In genomic region chr5:14142856-14143508, GRCh38 we compare ENCODE assay signal across 1 cellular context.
TF ChIP-seq lines count a peak whose summit lies in the region.

Gene TRIO, plus strand, starts transcription at chr5:14143342. Its CDS starts 384 bp downstream, at chr5:14143726.

TF ChIP-seq in HepG2, 621 proteins besides CTCF, POLR2A, EP300 and RAD21 (continued from another document and continues in another):
- TF ChIP-seq ZNF800 (CRISPR knock-in tag; IDR thresholded peaks at IDR 0.05): 0 out of 2 replicates have a peak, but pooled peaks have one; percentile 28
- TF ChIP-seq KAT7 (CRISPR knock-in tag; IDR thresholded peaks at IDR 0.05; ENCODE audit: borderline replicate concordance): peak; percentile 51; the same call in 1 of the 2 replicates
- TF ChIP-seq ZNF629 (CRISPR knock-in tag; conservative IDR thresholded peaks at IDR 0.05): no peak; the same call in 1 of the 2 replicates
- TF ChIP-seq ZNF121 (CRISPR knock-in tag; IDR thresholded peaks at IDR 0.05): no peak
- TF ChIP-seq ZNF709 (CRISPR knock-in tag; IDR thresholded peaks at IDR 0.05): 0 out of 2 replicates have a peak, but pooled peaks have one; percentile 27
- TF ChIP-seq HNF1A (IDR thresholded peaks at IDR 0.05; ENCODE audit: low read depth): no peak
- TF ChIP-seq HNF1A (CRISPR knock-in tag; IDR thresholded peaks at IDR 0.05; ENCODE audit: borderline replicate concordance): peak; percentile 18; the same call in 1 of the 2 replicates
- TF ChIP-seq KMT2A (CRISPR knock-in tag; IDR thresholded peaks at IDR 0.05): peak; percentile 81
- TF ChIP-seq ZNF567 (CRISPR knock-in tag; IDR thresholded peaks at IDR 0.05; ENCODE audit: borderline replicate concordance): no peak
- no peak for TF ChIP-seq HIVEP1 (CRISPR knock-in tag; IDR thresholded peaks at IDR 0.05)
- TF ChIP-seq ZSCAN21 (CRISPR knock-in tag; IDR thresholded peaks at IDR 0.05; ENCODE audit: borderline replicate concordance): no peak
- no peak for TF ChIP-seq CC2D1A (CRISPR knock-in tag; IDR thresholded peaks at IDR 0.05)
- TF ChIP-seq TBX2 (CRISPR knock-in tag; IDR thresholded peaks at IDR 0.05; ENCODE audit: borderline replicate concordance): peak; percentile 57; the same call in 1 of the 2 replicates
- 0 out of 2 replicates have a peak, but pooled peaks have one; percentile 31 for TF ChIP-seq HES4 (CRISPR knock-in tag; IDR thresholded peaks at IDR 0.05; ENCODE audit: borderline replicate concordance)
- TF ChIP-seq PRDM4 (CRISPR knock-in tag; IDR thresholded peaks at IDR 0.05; ENCODE audit: borderline replicate concordance): no peak
- TF ChIP-seq SP1 (IDR thresholded peaks at IDR 0.05): no peak
- peak; percentile 56 for TF ChIP-seq SP1 (CRISPR knock-in tag; IDR thresholded peaks at IDR 0.05)
- peak; percentile 72; the same call in 1 of the 2 replicates for TF ChIP-seq ARID4A (CRISPR knock-in tag; IDR thresholded peaks at IDR 0.05; ENCODE audit: borderline replicate concordance)
- peak; percentile 47; the same call in 1 of the 2 replicates for TF ChIP-seq SP5 (CRISPR knock-in tag; IDR thresholded peaks at IDR 0.05; ENCODE audit: borderline replicate concordance, low read depth)
- no peak for TF ChIP-seq ZBTB39 (CRISPR knock-in tag; IDR thresholded peaks at IDR 0.05)
- TF ChIP-seq KAT8 (CRISPR knock-in tag; IDR thresholded peaks at IDR 0.05): peak; percentile 51
- TF ChIP-seq ZNF782 (CRISPR knock-in tag; IDR thresholded peaks at IDR 0.05; ENCODE audit: borderline replicate concordance): peak; percentile 57; the same call in 1 of the 2 replicates
- TF ChIP-seq FOXA3 (CRISPR knock-in tag; IDR thresholded peaks at IDR 0.05): 0 out of 2 replicates have a peak, but pooled peaks have one; percentile 31
- TF ChIP-seq GPN1 (CRISPR knock-in tag; IDR thresholded peaks at IDR 0.05; ENCODE audit: borderline replicate concordance): no peak
- no peak for TF ChIP-seq RARG (CRISPR knock-in tag; IDR thresholded peaks at IDR 0.05; ENCODE audit: low read depth)
- no peak for TF ChIP-seq THRA (CRISPR knock-in tag; IDR thresholded peaks at IDR 0.05; ENCODE audit: borderline replicate concordance)
- TF ChIP-seq CSRNP2 (CRISPR knock-in tag; conservative IDR thresholded peaks at IDR 0.05; ENCODE audit: low read depth): no peak
- TF ChIP-seq AGO2 (optimal IDR thresholded peaks at IDR 0.05; ENCODE audit: low read depth, low read length): peak; percentile 40
- TF ChIP-seq ZNF329 (CRISPR knock-in tag; IDR thresholded peaks at IDR 0.05; ENCODE audit: low read depth): peak; percentile 38; the same call in 1 of the 2 replicates
- TF ChIP-seq PRMT3 (CRISPR knock-in tag; IDR thresholded peaks at IDR 0.05; ENCODE audit: borderline replicate concordance, low read depth): no peak
- TF ChIP-seq ZNF30 (CRISPR knock-in tag; IDR thresholded peaks at IDR 0.05): no peak
- no peak for TF ChIP-seq ZNF703 (CRISPR knock-in tag; IDR thresholded peaks at IDR 0.05; ENCODE audit: borderline replicate concordance)
- no peak for TF ChIP-seq NKX3-1 (CRISPR knock-in tag; IDR thresholded peaks at IDR 0.05)
- TF ChIP-seq RELA (CRISPR knock-in tag; IDR thresholded peaks at IDR 0.05): no peak
- no peak for TF ChIP-seq ATF2 (CRISPR knock-in tag; IDR thresholded peaks at IDR 0.05)
- TF ChIP-seq DPF2 (CRISPR knock-in tag; IDR thresholded peaks at IDR 0.05; ENCODE audit: borderline replicate concordance, low read depth): no peak
- TF ChIP-seq ZBTB33 (CRISPR knock-in tag; IDR thresholded peaks at IDR 0.05): no peak
